In genomic region chr16:88333645-88334516, GRCh38 we compare ENCODE assay signal across 1 cellular context.
TF ChIP-seq lines count a peak whose summit lies in the region.

No MANE protein-coding gene starts in this region.

TF ChIP-seq in H1, 55 proteins besides CTCF, POLR2A, EP300 and RAD21 (continued from another document):
- TF ChIP-seq TEAD4 (IDR thresholded peaks at IDR 0.05; ENCODE audit: low read depth, low read length): no peak
